Comparison of ENCODE assay signal across 1 cellular context in genomic region chr7:31874631-31875374, GRCh38.
TF ChIP-seq lines count a peak whose summit lies in the region.

No MANE protein-coding gene starts in this region.

TF ChIP-seq in H1, 55 proteins besides CTCF, POLR2A, EP300 and RAD21:
- no peak for TF ChIP-seq CHD7 (IDR thresholded peaks at IDR 0.05; ENCODE audit: insufficient replicate concordance, low read length)
- no peak for TF ChIP-seq USF2 (IDR thresholded peaks at IDR 0.05; ENCODE audit: low read length)
- no peak for TF ChIP-seq HDAC6 (IDR thresholded peaks at IDR 0.05; ENCODE audit: low read depth, low read length)
- TF ChIP-seq NRF1 (IDR thresholded peaks at IDR 0.05; ENCODE audit: low read depth, low read length) = no peak
- TF ChIP-seq BRCA1 (IDR thresholded peaks at IDR 0.05; ENCODE audit: low read depth, low read length) = no peak
- no peak for TF ChIP-seq RNF2 (IDR thresholded peaks at IDR 0.05; ENCODE audit: borderline replicate concordance, low read depth, low read length, missing control alignments, poor library complexity, severe bottlenecking)
